In genomic region chr13:114111577-114111976, GRCh38 we compare ENCODE assay signal across 10 cellular contexts. TPM values are rescaled to one million over a fixed set of nuclear protein-coding genes. Genes with fewer than 3 reads are reported as not detected.
DNase-seq lines count a peak whose midpoint lies in the region; ATAC-seq and TF ChIP-seq lines count a peak whose summit lies in the region.
"Had no signal": no experiment of that assay in that cellular context is flagged by ENCODE, and none has a peak within 500 bp of the region (broad histone marks: within the 10 kb centered on the region; RNA-seq: fewer than 3 reads in every experiment).

No MANE protein-coding gene starts in this region.

- intact Hi-C loops in activated B cell treated with CpG ODN at 0.5 μM for 24 hours (cut with micrococcal nuclease), result loop anchor here (2.0 to 5.0 kb wide), 2 partner anchors 45 to 619 kb away; partner anchors contain the start of gene DCUN1D2

- DNase-seq in activated naive CD4-positive, alpha-beta T cell (lab: John Stamatoyannopoulos, UW), result no peak
- DNase-seq in activated B cell treated with CpG ODN at 0.5 μM for 24 hours (no peak), foreskin fibroblast (peak; percentile 68 to 81), SIG-M5 treated with dmso at 0.1 percent for 504 hours (lab: John Stamatoyannopoulos, UW; ENCODE audit: unreplicated experiment) (no peak), GM20000 (ENCODE audit: low spot score) (no peak)
- DNase-seq: AML-193, substantia nigra had no signal

- CTCF ChIA-PET in activated B cell treated with CpG ODN at 0.5 μM for 24 hours (lab: Charles Lee), result interaction anchor here (1.9 kb wide), 1 partner anchor 111 kb away, joined by 7 read pairs; no protein-coding TSS in a partner anchor

- H3K4me1 Mint-ChIP-seq in activated naive CD4-positive, alpha-beta T cell treated with anti-CD3 and anti-CD28 coated beads, Interleukin-2, amount 50 U/mL, for 24 hours, result peaks cover 76% of the 10 kb centered on the region
- H3K4me1 Mint-ChIP-seq in activated B cell treated with CpG ODN at 0.5 μM for 24 hours, result peaks cover 47% of the 10 kb centered on the region
- peaks cover 78% of the 10 kb centered on the region for H3K4me1 Mint-ChIP-seq in stimulated activated naive CD8-positive, alpha-beta T cell treated with anti-CD3 and anti-CD28 coated beads, Interleukin-15, Interleukin-2, amounts not matched to agents 100 ng/mL and 50 ng/mL, for 24 hours (ENCODE audit: low read depth)

- TF ChIP-seq CTCF in activated B cell treated with CpG ODN at 0.5 μM for 24 hours (IDR thresholded peaks at IDR 0.05), result no peak
- no peak for TF ChIP-seq CTCF in foreskin fibroblast (IDR thresholded peaks at IDR 0.05; ENCODE audit: low read depth, low read length)
- no peak for TF ChIP-seq CTCF in GM20000 (IDR thresholded peaks at IDR 0.05; ENCODE audit: extremely low read depth, missing control alignments)

- POLR2A ChIA-PET in activated B cell treated with CpG ODN at 0.5 μM for 24 hours (lab: Charles Lee), result interaction anchor here (0.7 to 2.1 kb wide), 5 partner anchors 20 to 162 kb away, joined by 3 to 11 read pairs (median 4); no protein-coding TSS in a partner anchor

- no peak for ATAC-seq in activated B cell treated with CpG ODN at 0.5 μM for 24 hours (ENCODE audit: low read depth)
- ATAC-seq in GM19324 (IDR thresholded peaks at IDR 0.05; ENCODE audit: low FRiP score, unreplicated experiment), result no peak

- no peak overlapping the region for H3K4me3 ChIP-seq in foreskin fibroblast (ENCODE audit: low read depth in 1 of 2, low read length in 2 of 2)

- H3K27ac Mint-ChIP-seq in activated naive CD4-positive, alpha-beta T cell treated with anti-CD3 and anti-CD28 coated beads, Interleukin-2, amount 50 U/mL, for 24 hours, result peak overlapping the region; percentile 96
- peak overlapping the region; percentile 53 for H3K27ac Mint-ChIP-seq in activated B cell treated with CpG ODN at 0.5 μM for 24 hours
- peak overlapping the region; percentile 16 for H3K27ac Mint-ChIP-seq in stimulated activated naive CD8-positive, alpha-beta T cell treated with anti-CD3 and anti-CD28 coated beads, Interleukin-15, Interleukin-2, amounts not matched to agents 100 ng/mL and 50 ng/mL, for 24 hours

- no peaks in the 10 kb centered on the region for H3K9me3 Mint-ChIP-seq in activated naive CD4-positive, alpha-beta T cell treated with anti-CD3 and anti-CD28 coated beads, Interleukin-2, amount 50 U/mL, for 24 hours
- no peaks in the 10 kb centered on the region for H3K9me3 Mint-ChIP-seq in activated B cell treated with CpG ODN at 0.5 μM for 24 hours
- H3K9me3 Mint-ChIP-seq in stimulated activated naive CD8-positive, alpha-beta T cell treated with anti-CD3 and anti-CD28 coated beads, Interleukin-15, Interleukin-2, amounts not matched to agents 100 ng/mL and 50 ng/mL, for 24 hours, result no peaks in the 10 kb centered on the region

- peaks cover 5% of the 10 kb centered on the region for H3K36me3 Mint-ChIP-seq in activated naive CD4-positive, alpha-beta T cell treated with anti-CD3 and anti-CD28 coated beads, Interleukin-2, amount 50 U/mL, for 24 hours
- peaks cover 29% of the 10 kb centered on the region for H3K36me3 Mint-ChIP-seq in activated B cell treated with CpG ODN at 0.5 μM for 24 hours (ENCODE audit: low read depth)
- H3K36me3 Mint-ChIP-seq in stimulated activated naive CD8-positive, alpha-beta T cell treated with anti-CD3 and anti-CD28 coated beads, Interleukin-15, Interleukin-2, amounts not matched to agents 100 ng/mL and 50 ng/mL, for 24 hours (ENCODE audit: low read depth), result peaks cover 28% of the 10 kb centered on the region

- H3K27me3 Mint-ChIP-seq in activated naive CD4-positive, alpha-beta T cell treated with anti-CD3 and anti-CD28 coated beads, Interleukin-2, amount 50 U/mL, for 24 hours, result no peaks in the 10 kb centered on the region
- H3K27me3 Mint-ChIP-seq in activated B cell treated with CpG ODN at 0.5 μM for 24 hours, result no peaks in the 10 kb centered on the region
- H3K27me3 Mint-ChIP-seq in stimulated activated naive CD8-positive, alpha-beta T cell treated with anti-CD3 and anti-CD28 coated beads, Interleukin-15, Interleukin-2, amounts not matched to agents 100 ng/mL and 50 ng/mL, for 24 hours, result no peaks in the 10 kb centered on the region

- peak overlapping the region; percentile 33 for H3K4me3 Mint-ChIP-seq in activated naive CD4-positive, alpha-beta T cell treated with anti-CD3 and anti-CD28 coated beads, Interleukin-2, amount 50 U/mL, for 24 hours
- H3K4me3 Mint-ChIP-seq in activated B cell treated with CpG ODN at 0.5 μM for 24 hours, result no peak overlapping the region
- H3K4me3 Mint-ChIP-seq in stimulated activated naive CD8-positive, alpha-beta T cell treated with anti-CD3 and anti-CD28 coated beads, Interleukin-15, Interleukin-2, amounts not matched to agents 100 ng/mL and 50 ng/mL, for 24 hours, result no peak overlapping the region

RNA-seq across cellular contexts. Expression of gene RASA3, which starts 20.8 kb away (rescaled TPM):
- 17.5 and 20.4 TPM in 2 replicates for total RNA-seq in activated B cell treated with CpG ODN at 0.5 μM for 24 hours

Comparison
In these comparisons a context has a peak if more than half of its experiments do, and no peak if none do; other contexts are left out.
1. H3K27ac Mint-ChIP-seq: peak in every context shown above with its lines; median percentile 96 in activated naive CD4-positive, alpha-beta T cell treated with anti-CD3 and anti-CD28 coated beads, Interleukin-2, amount 50 U/mL, for 24 hours; 53 in activated B cell treated with CpG ODN at 0.5 μM for 24 hours; 16 in stimulated activated naive CD8-positive, alpha-beta T cell treated with anti-CD3 and anti-CD28 coated beads, Interleukin-15, Interleukin-2, amounts not matched to agents 100 ng/mL and 50 ng/mL, for 24 hours.
2. DNase-seq: peak in foreskin fibroblast (2 of 2); none in activated naive CD4-positive, alpha-beta T cell (0 of 4), activated B cell treated with CpG ODN at 0.5 μM for 24 hours (single experiment), SIG-M5 treated with dmso at 0.1 percent for 504 hours (single experiment) and GM20000 (single experiment).